In genomic region chr5:80711938-80712337, GRCh38 we compare ENCODE assay signal across 8 cellular contexts. TPM values are rescaled to one million over a fixed set of nuclear protein-coding genes. Genes with fewer than 3 reads are reported as not detected.
DNase-seq lines count a peak whose midpoint lies in the region; ATAC-seq, FAIRE-seq and TF ChIP-seq lines count a peak whose summit lies in the region.

No MANE protein-coding gene starts in this region.

- 98% methylated on average over 3 of the region's 3 CpGs for WGBS in HepG2 (ENCODE audit: low lambda C conversion rate)
- 100% methylated on average over 1 to 2 of the region's 3 CpGs for WGBS in gastroesophageal sphincter (ENCODE audit: low coverage in 1 of 2), 2 donors

- H3K36me3 ChIP-seq in HepG2 (replicated peaks in 1 of 2; ENCODE audit: control insufficient read depth in 1 of 2, insufficient read depth in 2 of 2, low read length in 2 of 2) (peaks cover 4 to 13% of the 10 kb centered on the region in 2 experiments; a peak in 3 of 5 replicates), gastroesophageal sphincter (peaks cover 4 to 36% of the 10 kb centered on the region in 2 donors)

- ATAC-seq in WTC11 (peak; percentile 98), HepG2 (peak; percentile 94), GM19397 (IDR thresholded peaks at IDR 0.05; ENCODE audit: unreplicated experiment) (no peak), gastroesophageal sphincter (no peak), HG02763 (IDR thresholded peaks at IDR 0.05; ENCODE audit: unreplicated experiment) (no peak)

- H3K27ac Mint-ChIP-seq in WTC11 = no peak overlapping the region
- no peak overlapping the region for H3K27ac Mint-ChIP-seq in activated CD4-positive, alpha-beta T cell treated with anti-CD3 and anti-CD28 coated beads, Interleukin-2, amount 10 ng/mL, durations not matched to agents 7 days and 5 days

- no peak overlapping the region for H3K4me2 ChIP-seq in HepG2 (ENCODE audit: low read depth, low read length)

- no peak overlapping the region for H3K4me3 Mint-ChIP-seq in WTC11
- H3K4me3 Mint-ChIP-seq in activated CD4-positive, alpha-beta T cell treated with anti-CD3 and anti-CD28 coated beads, Interleukin-2, amount 10 ng/mL, durations not matched to agents 7 days and 5 days = no peak overlapping the region

- H3K9me3 ChIP-seq in HepG2 (ENCODE audit: low read length) (no peaks in the 10 kb centered on the region), gastroesophageal sphincter (no peaks in the 10 kb centered on the region)

- H3K9me3 Mint-ChIP-seq in WTC11 = no peaks in the 10 kb centered on the region
- H3K9me3 Mint-ChIP-seq in activated CD4-positive, alpha-beta T cell treated with anti-CD3 and anti-CD28 coated beads, Interleukin-2, amount 10 ng/mL, durations not matched to agents 7 days and 5 days = peaks cover 2% of the 10 kb centered on the region

- intact Hi-C loops in HepG2 (cut with micrococcal nuclease; ENCODE audit: unreplicated experiment) = loop anchor here (1.0 to 10.0 kb wide), 4 partner anchors 249 to 483 kb away; partner anchors contain the start of gene RASGRF2

- H3K27me3 Mint-ChIP-seq in WTC11 (ENCODE audit: low read depth) = no peaks in the 10 kb centered on the region
- H3K27me3 Mint-ChIP-seq in activated CD4-positive, alpha-beta T cell treated with anti-CD3 and anti-CD28 coated beads, Interleukin-2, amount 10 ng/mL, durations not matched to agents 7 days and 5 days = no peaks in the 10 kb centered on the region

- no peak for TF ChIP-seq POLR2A in HepG2 (IDR thresholded peaks at IDR 0.05; ENCODE audit: insufficient read depth in 1 of 2, low read depth in 2 of 2, low read length in 2 of 2)
- TF ChIP-seq POLR2A in gastroesophageal sphincter (IDR thresholded peaks at IDR 0.05) = no peak

- H3K27me3 ChIP-seq in HepG2 (ENCODE audit: control insufficient read depth in 1 of 2, insufficient read depth in 2 of 2, low read length in 2 of 2) (no peaks in the 10 kb centered on the region), gastroesophageal sphincter (no peaks in the 10 kb centered on the region)

- TF ChIP-seq CTCF in WTC11 (IDR thresholded peaks at IDR 0.05) = no peak
- peak; percentile 74 for TF ChIP-seq CTCF in HepG2 (CRISPR knock-in tag; IDR thresholded peaks at IDR 0.05)
- TF ChIP-seq CTCF in gastroesophageal sphincter (IDR thresholded peaks at IDR 0.05) = peak in 1 of 4 experiments; percentile 15

- no peak overlapping the region for H2AFZ ChIP-seq in HepG2 (ENCODE audit: low read length)

- H3K4me1 Mint-ChIP-seq in WTC11 = peaks cover 13% of the 10 kb centered on the region
- H3K4me1 Mint-ChIP-seq in activated CD4-positive, alpha-beta T cell treated with anti-CD3 and anti-CD28 coated beads, Interleukin-2, amount 10 ng/mL, durations not matched to agents 7 days and 5 days = peaks cover 31% of the 10 kb centered on the region

- H3K79me2 ChIP-seq in HepG2 (ENCODE audit: insufficient read depth, low read length) = no peaks in the 10 kb centered on the region

- CTCF ChIA-PET in WTC11 (lab: Charles Lee) = interaction anchor here (0.6 to 2.0 kb wide), 27 partner anchors 9 to 591 kb away, joined by 3 to 15 read pairs (median 4); no protein-coding TSS in a partner anchor
- CTCF ChIA-PET in HepG2 (lab: Yijun Ruan, JAX; ENCODE audit: low intra/inter-chr PET ratio, low total read pairs) = interaction anchor here (0.9 to 1.5 kb wide), 2 partner anchors 397 to 453 kb away, joined by 4 to 9 read pairs; no protein-coding TSS in a partner anchor
- CTCF ChIA-PET in activated CD4-positive, alpha-beta T cell treated with anti-CD3 and anti-CD28 coated beads, Interleukin-2, amount 10 ng/mL, durations not matched to agents 7 days and 5 days (lab: Charles Lee) = interaction anchor here (0.9 to 1.6 kb wide), 3 partner anchors 9 to 44 kb away, joined by 3 to 4 read pairs (median 3); no protein-coding TSS in a partner anchor

- DNase-seq in DMS53 treated with DMSO at 0.1 percent for 48 hours (lab: John Stamatoyannopoulos, UW; ENCODE audit: unreplicated experiment) (peak; percentile 17), HuH-7.5 (ENCODE audit: low spot score) (peak; percentile 21), WTC11 (ENCODE audit: low spot score) (peak; percentile 67), HepG2 (ENCODE audit: low spot score) (peak; percentile 44)
- DNase-seq in activated CD4-positive, alpha-beta T cell treated with anti-CD3 and anti-CD28 coated beads, Interleukin-2, amount 10 ng/mL, durations not matched to agents 7 days and 5 days = no peak

- BruUV-seq in HepG2 (replicated peaks; lab: Mats Ljungman, UMichigan) = no TSS peak

- no peak overlapping the region for H3K27ac ChIP-seq in HepG2 (ENCODE audit: extremely low read length, insufficient read depth, low read length)
- no peak overlapping the region for H3K27ac ChIP-seq in gastroesophageal sphincter

- peaks cover 31% of the 10 kb centered on the region for H3K4me1 ChIP-seq in HepG2 (ENCODE audit: insufficient read depth, low read length)
- no peaks in the 10 kb centered on the region for H3K4me1 ChIP-seq in gastroesophageal sphincter

- FAIRE-seq in HepG2 (lab: Jason Lieb, UNC) = peak; percentile 71

- no peak overlapping the region for H3K9ac ChIP-seq in HepG2 (ENCODE audit: insufficient read depth, low read depth, low read length)

- H3K4me3 ChIP-seq in HepG2 (replicated peaks in 1 of 3; ENCODE audit: insufficient read depth in 1 of 3, low read depth in 2 of 3, low read length in 3 of 3) = no peak overlapping the region
- no peak overlapping the region for H3K4me3 ChIP-seq in gastroesophageal sphincter

- no peak; the same call in 1 of the 2 replicates for TF ChIP-seq RAD21 in HepG2 (CRISPR knock-in tag; IDR thresholded peaks at IDR 0.05)

- no peaks in the 10 kb centered on the region for H4K20me1 ChIP-seq in HepG2 (ENCODE audit: insufficient read depth, low read length)

- TF ChIP-seq EP300 in HepG2 (IDR thresholded peaks at IDR 0.05; ENCODE audit: low read depth in 2 of 2, low read length in 2 of 2) (no peak), HepG2 (CRISPR knock-in tag; IDR thresholded peaks at IDR 0.05; ENCODE audit: borderline replicate concordance) (no peak), gastroesophageal sphincter (IDR thresholded peaks at IDR 0.05) (no peak)

- POLR2A ChIA-PET in WTC11 (lab: Charles Lee) = no interaction called here
- POLR2A ChIA-PET in HepG2 (lab: Yijun Ruan, JAX) = no interaction called here
- POLR2A ChIA-PET in activated CD4-positive, alpha-beta T cell treated with anti-CD3 and anti-CD28 coated beads, Interleukin-2, amount 10 ng/mL, durations not matched to agents 7 days and 5 days (lab: Charles Lee) = no interaction called here

- no peaks in the 10 kb centered on the region for H3K36me3 Mint-ChIP-seq in WTC11
- peaks cover 46% of the 10 kb centered on the region for H3K36me3 Mint-ChIP-seq in activated CD4-positive, alpha-beta T cell treated with anti-CD3 and anti-CD28 coated beads, Interleukin-2, amount 10 ng/mL, durations not matched to agents 7 days and 5 days (ENCODE audit: low read depth)

- in situ Hi-C loops in HepG2 (cut with HindIII; ENCODE audit: extremely low pct_ligation_motif_present, low pct_unique_long_range_greater_than_20kb) = loop anchor here (25.0 kb wide), 1 partner anchor 475 kb away; no protein-coding TSS in a partner anchor

RNA-seq across cellular contexts. Expression of gene DHFR, which starts 57.2 kb away (rescaled TPM):
- total RNA-seq in WTC11 (2021) = 64.0 to 68.0 TPM (median 64.4 TPM) in 3 replicates
- total RNA-seq in HepG2 (2016; rRNA removed; fragmentation: Illumina TruSeq; extraction: Trizol) = 59.0 and 77.6 TPM in 2 replicates
- 6.9 and 8.9 TPM in 2 replicates for total RNA-seq in HepG2 (2016; cell fraction: cytosol; rRNA removed; fragmentation: Illumina TruSeq; extraction: Trizol; ENCODE audit: low read depth)
- 60.7 and 85.7 TPM in 2 replicates for total RNA-seq in HepG2 (2016; cell fraction: insoluble cytoplasmic fraction; rRNA removed; fragmentation: Illumina TruSeq; extraction: Trizol)
- 30.0 and 33.9 TPM in 2 replicates for total RNA-seq in HepG2 (2016; cell fraction: membrane; rRNA removed; fragmentation: Illumina TruSeq; extraction: Trizol)
- 25.8 and 26.7 TPM in 2 replicates for total RNA-seq in HepG2 (2016; cell fraction: nucleus; rRNA removed; fragmentation: Illumina TruSeq; extraction: Trizol)
- polyA plus RNA-seq in HepG2 (2011; rRNA removed) = 15.4 and 22.8 TPM in 2 replicates
- polyA plus RNA-seq in HepG2 (2011; cell fraction: cytosol; rRNA removed) = 14.6 and 14.7 TPM in 2 replicates
- 10.6 and 10.7 TPM in 2 replicates for polyA plus RNA-seq in HepG2 (2011; cell fraction: nucleus; rRNA removed)
- polyA plus RNA-seq in HepG2 (2012) = 9.9 and 21.3 TPM in 2 replicates
- polyA plus RNA-seq in HepG2 (2016; cell fraction: cytosol; fragmentation: Illumina TruSeq; extraction: Trizol; ENCODE audit: low read depth) = 9.7 and 10.2 TPM in 2 replicates
- 91.9 and 106 TPM in 2 replicates for polyA plus RNA-seq in HepG2 (2016; cell fraction: insoluble cytoplasmic fraction; fragmentation: Illumina TruSeq; extraction: Trizol; ENCODE audit: low read depth)
- 23.7 and 24.9 TPM in 2 replicates for polyA plus RNA-seq in HepG2 (2016; cell fraction: membrane; fragmentation: Illumina TruSeq; extraction: Trizol; ENCODE audit: low read depth)
- polyA plus RNA-seq in HepG2 (2016; cell fraction: nucleus; fragmentation: Illumina TruSeq; extraction: Trizol; ENCODE audit: insufficient read depth, low read depth) = 43.3 and 48.3 TPM in 2 replicates
- 17.6 and 77.2 TPM in 2 replicates for polyA minus RNA-seq in HepG2 (2011; rRNA and poly(A)+ RNA removed; ENCODE audit: low replicate concordance)
- 17.2 and 26.2 TPM in 2 replicates for polyA minus RNA-seq in HepG2 (2011; cell fraction: cytosol; rRNA and poly(A)+ RNA removed)
- 14.4 and 17.8 TPM in 2 replicates for polyA minus RNA-seq in HepG2 (2011; cell fraction: nucleus; rRNA and poly(A)+ RNA removed)
- total RNA-seq in activated CD4-positive, alpha-beta T cell treated with anti-CD3 and anti-CD28 coated beads, Interleukin-2, amount 10 ng/mL, durations not matched to agents 7 days and 5 days = 10 to 100 TPM; 83.4 to 90.6 TPM
- total RNA-seq in gastroesophageal sphincter = 10 to 100 TPM in 1 of 4 donors, 1 to 10 TPM in 3; 4.3 to 14.8 (median 8.6) TPM

RNA-seq across cellular contexts. Expression of gene MSH3, which starts 57.5 kb away (rescaled TPM):
- 14.6 to 17.6 TPM (median 16.7 TPM) in 3 replicates for total RNA-seq in WTC11 (2021)
- total RNA-seq in HepG2 (2016; rRNA removed; fragmentation: Illumina TruSeq; extraction: Trizol) = 16.4 and 19.6 TPM in 2 replicates
- 21.1 and 23.7 TPM in 2 replicates for total RNA-seq in HepG2 (2016; cell fraction: cytosol; rRNA removed; fragmentation: Illumina TruSeq; extraction: Trizol; ENCODE audit: low read depth)
- total RNA-seq in HepG2 (2016; cell fraction: insoluble cytoplasmic fraction; rRNA removed; fragmentation: Illumina TruSeq; extraction: Trizol) = 15.4 and 19.9 TPM in 2 replicates
- 14.0 TPM in 2 replicates for total RNA-seq in HepG2 (2016; cell fraction: membrane; rRNA removed; fragmentation: Illumina TruSeq; extraction: Trizol)
- 23.0 and 25.3 TPM in 2 replicates for total RNA-seq in HepG2 (2016; cell fraction: nucleus; rRNA removed; fragmentation: Illumina TruSeq; extraction: Trizol)
- polyA plus RNA-seq in HepG2 (2011; rRNA removed) = 2.9 and 4.0 TPM in 2 replicates
- 1.9 and 2.5 TPM in 2 replicates for polyA plus RNA-seq in HepG2 (2011; cell fraction: cytosol; rRNA removed)
- polyA plus RNA-seq in HepG2 (2011; cell fraction: nucleus; rRNA removed) = 1.6 and 1.7 TPM in 2 replicates
- polyA plus RNA-seq in HepG2 (2012) = 5.0 and 6.0 TPM in 2 replicates
- 0.79 and 0.83 TPM in 2 replicates for polyA plus RNA-seq in HepG2 (2016; cell fraction: cytosol; fragmentation: Illumina TruSeq; extraction: Trizol; ENCODE audit: low read depth)
- polyA plus RNA-seq in HepG2 (2016; cell fraction: insoluble cytoplasmic fraction; fragmentation: Illumina TruSeq; extraction: Trizol; ENCODE audit: low read depth) = 11.2 and 11.9 TPM in 2 replicates
- 2.0 and 2.1 TPM in 2 replicates for polyA plus RNA-seq in HepG2 (2016; cell fraction: membrane; fragmentation: Illumina TruSeq; extraction: Trizol; ENCODE audit: low read depth)
- polyA plus RNA-seq in HepG2 (2016; cell fraction: nucleus; fragmentation: Illumina TruSeq; extraction: Trizol; ENCODE audit: insufficient read depth, low read depth) = 6.7 and 7.3 TPM in 2 replicates
- polyA minus RNA-seq in HepG2 (2011; rRNA and poly(A)+ RNA removed; ENCODE audit: low replicate concordance) = 4.5 and 8.0 TPM in 2 replicates
- polyA minus RNA-seq in HepG2 (2011; cell fraction: cytosol; rRNA and poly(A)+ RNA removed) = 6.8 and 7.2 TPM in 2 replicates
- polyA minus RNA-seq in HepG2 (2011; cell fraction: nucleus; rRNA and poly(A)+ RNA removed) = 25.1 and 28.5 TPM in 2 replicates
- 10 to 100 TPM; 23.2 to 25.4 TPM for total RNA-seq in activated CD4-positive, alpha-beta T cell treated with anti-CD3 and anti-CD28 coated beads, Interleukin-2, amount 10 ng/mL, durations not matched to agents 7 days and 5 days
- total RNA-seq in gastroesophageal sphincter = 10 to 100 TPM; 10.7 to 14.0 (median 12.0) TPM

Comparison
In these comparisons a context has a peak if more than half of its experiments do, and no peak if none do; other contexts are left out.
1. ATAC-seq: peak in WTC11 (single experiment) and HepG2 (single experiment); none in GM19397 (single experiment), gastroesophageal sphincter (single experiment) and HG02763 (single experiment).